32 cellular contexts compared by ENCODE assay signal in the genomic region with DNA sequence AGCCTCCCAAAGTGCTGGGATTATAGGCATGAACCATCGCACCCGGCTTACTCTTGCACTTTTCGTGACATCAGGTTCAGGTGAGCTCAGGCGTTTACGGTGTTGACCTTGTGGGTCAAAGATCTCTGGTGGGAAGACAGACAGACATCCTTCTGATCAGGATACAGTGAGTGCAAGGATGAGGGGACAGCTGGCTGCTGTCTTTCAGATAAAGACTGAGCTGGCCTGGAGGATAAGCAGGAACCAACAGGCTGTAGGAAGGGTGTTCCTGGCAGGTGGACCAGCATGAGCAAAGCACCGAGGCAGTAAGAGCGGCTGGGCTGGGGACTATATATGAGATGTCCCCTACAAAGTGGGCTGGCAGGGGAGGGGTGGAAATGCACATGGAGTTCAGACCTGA. TPM values are rescaled to one million over a fixed set of nuclear protein-coding genes. Genes with fewer than 3 reads are reported as not detected.
"Had no signal": no experiment of that assay in that cellular context is flagged by ENCODE, and none has a peak within 500 bp of the region (broad histone marks: within the 10 kb centered on the region; RNA-seq: fewer than 3 reads in every experiment).

No MANE protein-coding gene starts in this region.

- H3K27ac Mint-ChIP-seq: immature natural killer cell, nephron, type B pancreatic cell had no signal

- H3K4me3 Mint-ChIP-seq: immature natural killer cell; naive thymus-derived CD8-positive, alpha-beta T cell; nephron; neural crest cell; stimulated activated naive CD8-positive, alpha-beta T cell treated with anti-CD3 and anti-CD28 coated beads, Interleukin-15, amount 100 ng/mL, for 72 hours; type B pancreatic cell had no signal

- H3K4me2 ChIP-seq: smooth muscle cell had no signal

- H3K36me3 Mint-ChIP-seq: immature natural killer cell; naive thymus-derived CD8-positive, alpha-beta T cell; type B pancreatic cell had no signal

- H3K9me3 ChIP-seq: left lung, lower lobe of right lung, neutrophil, psoas muscle, right atrium auricular region, right lobe of liver, tibial nerve, uterus had no signal

- H2AFZ ChIP-seq: parathyroid adenoma had no signal

- H3K27me3 ChIP-seq: neutrophil, right atrium auricular region, right lobe of liver, tibial nerve, uterus had no signal

- H3K36me3 ChIP-seq: left lung, lower lobe of right lung, neutrophil, right atrium auricular region, right lobe of liver, tibial nerve, uterus had no signal

- H3K9ac ChIP-seq: parathyroid adenoma had no signal

- H3K9me3 Mint-ChIP-seq: immature natural killer cell; naive thymus-derived CD8-positive, alpha-beta T cell; nephron; stimulated activated naive CD8-positive, alpha-beta T cell treated with anti-CD3 and anti-CD28 coated beads, Interleukin-15, amount 100 ng/mL, for 72 hours; type B pancreatic cell had no signal

- H3K4me1 ChIP-seq: left lung, lower lobe of right lung, parathyroid adenoma, psoas muscle, right atrium auricular region, tibial nerve, uterus had no signal

- ATAC-seq: left colon; left lung; lower lobe of right lung; naive thymus-derived CD8-positive, alpha-beta T cell; psoas muscle; right lobe of liver; stimulated activated naive CD8-positive, alpha-beta T cell treated with anti-CD3 and anti-CD28 coated beads, Interleukin-15, amount 100 ng/mL, for 72 hours had no signal

- H3K4me3 ChIP-seq: left lung, lower lobe of right lung, psoas muscle, right atrium auricular region, right lobe of liver, smooth muscle cell, tibial nerve, uterus had no signal

- DNase-seq: immature natural killer cell; kidney; left colon; left lung; lower lobe of right lung; mammary epithelial cell; mesenchymal stem cell; naive thymus-derived CD8-positive, alpha-beta T cell; occipital lobe; psoas muscle; right lobe of liver; stimulated activated CD4-positive, alpha-beta T cell treated with anti-CD3 and anti-CD28 coated beads, Interleukin-1b, Interleukin-23, amount 100 ng/mL, for 48 hours; stimulated activated CD4-positive, alpha-beta T cell treated with anti-CD3 and anti-CD28 coated beads, Interleukin-2, amount 100 ng/mL, for 48 hours; stimulated activated naive CD4-positive, alpha-beta T cell treated with Interleukin-2 at 50 U/mL for 16 hours; stimulated activated naive CD8-positive, alpha-beta T cell treated with anti-CD3 and anti-CD28 coated beads, Interleukin-15, amount 100 ng/mL, for 72 hours; substantia nigra; uterus had no signal

- H3K27ac ChIP-seq: left lung, lower lobe of right lung, neutrophil, parathyroid adenoma, psoas muscle, right atrium auricular region, right lobe of liver, tibial nerve, uterus had no signal

- H3K27me3 Mint-ChIP-seq: naive thymus-derived CD8-positive, alpha-beta T cell; stimulated activated naive CD8-positive, alpha-beta T cell treated with anti-CD3 and anti-CD28 coated beads, Interleukin-15, amount 100 ng/mL, for 72 hours had no signal

RNA-seq across cellular contexts. Expression of gene GTSF1L, which starts 11.1 kb away (rescaled TPM):
- total RNA-seq: kidney, left colon, left lung, liver, lower lobe of right lung, mammary epithelial cell, mucosa of gallbladder, neural crest cell, occipital lobe, osteocyte, posterior vena cava, psoas muscle, right atrium auricular region, right lobe of liver, skeletal muscle tissue, smooth muscle cell, temporal lobe, tibial nerve, ureter, uterus had no signal
- polyA plus RNA-seq: immature natural killer cell, liver, mammary epithelial cell, psoas muscle, smooth muscle cell had no signal
